ENCODE assay signal across 2 cellular contexts in genomic region chr12:110957652-110958051, GRCh38.
A peak's percentile ranks its signal among the peaks of the same experiment; 100 is the strongest.
TF ChIP-seq lines count a peak whose summit lies in the region.

No MANE protein-coding gene starts in this region.

TF ChIP-seq in A549, 52 proteins besides CTCF, POLR2A, EP300 and RAD21 (continued from another document):
- TF ChIP-seq ATOH8 (CRISPR knock-in tag; IDR thresholded peaks at IDR 0.05; ENCODE audit: low read depth): no peak
- no peak for TF ChIP-seq RNF2 (IDR thresholded peaks at IDR 0.05; ENCODE audit: borderline replicate concordance, low read depth)
- no peak for TF ChIP-seq RARB (CRISPR knock-in tag; IDR thresholded peaks at IDR 0.05)
- TF ChIP-seq USF2 (IDR thresholded peaks at IDR 0.05): peak; percentile 38; the same call in 1 of the 2 replicates
- TF ChIP-seq CEBPB (IDR thresholded peaks at IDR 0.05): no peak
- no peak for TF ChIP-seq EHMT2 (IDR thresholded peaks at IDR 0.05; ENCODE audit: low read depth)

TF ChIP-seq in SK-N-SH, 30 proteins besides CTCF, POLR2A, EP300 and RAD21 (continued from another document):
- TF ChIP-seq USF2 (IDR thresholded peaks at IDR 0.05; ENCODE audit: borderline replicate concordance, low read depth, low read length): peak; percentile 64
- peak; percentile 30; the same call in 1 of the 2 replicates for TF ChIP-seq RFX5 (IDR thresholded peaks at IDR 0.05; ENCODE audit: low read length)
- TF ChIP-seq TCF12 (IDR thresholded peaks at IDR 0.05): no peak
- TF ChIP-seq POLR2AphosphoS5 (IDR thresholded peaks at IDR 0.05; ENCODE audit: low read depth, low read length): peak; percentile 77
